ENCODE assay signal across 23 cellular contexts in genomic region chr13:34577051-34577450, GRCh38.
A peak's percentile ranks its signal among the peaks of the same experiment; 100 is the strongest.
DNase-seq lines count a peak whose midpoint lies in the region; ATAC-seq and TF ChIP-seq lines count a peak whose summit lies in the region.
"Had no signal": no experiment of that assay in that cellular context is flagged by ENCODE, and none has a peak within 500 bp of the region (broad histone marks: within the 10 kb centered on the region; RNA-seq: fewer than 3 reads in every experiment).

No MANE protein-coding gene starts in this region.

- no peaks in the 10 kb centered on the region for H3K27me3 Mint-ChIP-seq in activated naive CD8-positive, alpha-beta T cell treated with anti-CD3 and anti-CD28 coated beads for 36 hours
- H3K27me3 Mint-ChIP-seq: activated B cell treated with CpG ODN at 0.5 μM for 24 hours; activated CD4-positive, alpha-beta memory T cell treated with anti-CD3 and anti-CD28 coated beads, Interleukin-2, amount 10 ng/mL, durations not matched to agents 7 days and 5 days; type B pancreatic cell had no signal

- ATAC-seq in GM19328 (IDR thresholded peaks at IDR 0.05; ENCODE audit: unreplicated experiment) = no peak
- ATAC-seq: K562, Panc1 had no signal

- no peak overlapping the region for H3K27ac Mint-ChIP-seq in activated naive CD8-positive, alpha-beta T cell treated with anti-CD3 and anti-CD28 coated beads for 36 hours
- H3K27ac Mint-ChIP-seq: activated B cell treated with CpG ODN at 0.5 μM for 24 hours; activated CD4-positive, alpha-beta memory T cell treated with anti-CD3 and anti-CD28 coated beads, Interleukin-2, amount 10 ng/mL, durations not matched to agents 7 days and 5 days; activated naive CD4-positive, alpha-beta T cell treated with anti-CD3 and anti-CD28 coated beads for 36 hours; type B pancreatic cell had no signal

- H3K4me3 ChIP-seq in astrocyte of the cerebellum (ENCODE audit: low read depth, low read length) = no peak overlapping the region
- H3K4me3 ChIP-seq: K562, stomach had no signal

- in situ Hi-C loops in ACHN (cut with HindIII; ENCODE audit: low pct_ligation_motif_present, low pct_unique_long_range_greater_than_20kb, low sequenced_read_pairs) = no loop called here
- in situ Hi-C loops in astrocyte of the cerebellum (cut with HindIII; ENCODE audit: low sequenced_read_pairs) = no loop called here

- TF ChIP-seq CTCF in astrocyte of the cerebellum (IDR thresholded peaks at IDR 0.05; ENCODE audit: low read depth, low read length, missing control alignments) = no peak

- no peaks in the 10 kb centered on the region for H3K4me1 Mint-ChIP-seq in activated naive CD8-positive, alpha-beta T cell treated with anti-CD3 and anti-CD28 coated beads for 36 hours
- H3K4me1 Mint-ChIP-seq: activated B cell treated with CpG ODN at 0.5 μM for 24 hours; activated CD4-positive, alpha-beta memory T cell treated with anti-CD3 and anti-CD28 coated beads, Interleukin-2, amount 10 ng/mL, durations not matched to agents 7 days and 5 days had no signal

- no peaks in the 10 kb centered on the region for H3K36me3 Mint-ChIP-seq in activated naive CD8-positive, alpha-beta T cell treated with anti-CD3 and anti-CD28 coated beads for 36 hours
- H3K36me3 Mint-ChIP-seq: type B pancreatic cell had no signal

- no peak overlapping the region for H3K4me3 Mint-ChIP-seq in activated naive CD8-positive, alpha-beta T cell treated with anti-CD3 and anti-CD28 coated beads for 36 hours
- H3K4me3 Mint-ChIP-seq: activated B cell treated with CpG ODN at 0.5 μM for 24 hours; activated CD4-positive, alpha-beta memory T cell treated with anti-CD3 and anti-CD28 coated beads, Interleukin-2, amount 10 ng/mL, durations not matched to agents 7 days and 5 days; activated naive CD4-positive, alpha-beta T cell treated with anti-CD3 and anti-CD28 coated beads for 36 hours; type B pancreatic cell had no signal

- DNase-seq in ACHN (peak; percentile 13), HS-5 (ENCODE audit: low read depth) (peak; percentile 13), astrocyte of the cerebellum (ENCODE audit: low read depth) (peak; percentile 4), glomerular visceral epithelial cell (ENCODE audit: extremely low spot score) (peak; percentile 38), ureter (ENCODE audit: low spot score) (no peak), NCI-H2171 treated with DMSO at 0.1 percent for 48 hours (lab: John Stamatoyannopoulos, UW) (no peak)
- no peak for DNase-seq in activated naive CD8-positive, alpha-beta T cell treated with anti-CD3 and anti-CD28 coated beads for 36 hours
- DNase-seq: activated B cell treated with CpG ODN at 0.5 μM for 24 hours; activated CD4-positive, alpha-beta memory T cell treated with anti-CD3 and anti-CD28 coated beads, Interleukin-2, amount 10 ng/mL, durations not matched to agents 7 days and 5 days; activated naive CD4-positive, alpha-beta T cell treated with anti-CD3 and anti-CD28 coated beads for 36 hours; activated T-cell treated with anti-CD3 and anti-CD28 coated beads for 4 hours; Caco-2; kidney glomerular epithelial cell; NCI-H187; NCI-H2227 treated with DMSO at 0.1 percent for 48 hours; occipital lobe; stimulated activated CD4-positive, alpha-beta T cell treated with anti-CD3 and anti-CD28 coated beads, Interleukin-4, amount 100 ng/mL, for 4 hours; stomach; T-helper 9 cell had no signal

- H3K9me3 Mint-ChIP-seq in activated naive CD8-positive, alpha-beta T cell treated with anti-CD3 and anti-CD28 coated beads for 36 hours = no peaks in the 10 kb centered on the region
- H3K9me3 Mint-ChIP-seq: activated B cell treated with CpG ODN at 0.5 μM for 24 hours; activated naive CD4-positive, alpha-beta T cell treated with anti-CD3 and anti-CD28 coated beads for 36 hours; type B pancreatic cell had no signal

Comparison
In these comparisons a context has a peak if more than half of its experiments do, and no peak if none do; other contexts are left out.
1. DNase-seq: peak in ACHN (single experiment), HS-5 (single experiment), astrocyte of the cerebellum (single experiment) and glomerular visceral epithelial cell (single experiment); none in activated naive CD8-positive, alpha-beta T cell treated with anti-CD3 and anti-CD28 coated beads for 36 hours (single experiment), ureter (single experiment) and NCI-H2171 treated with DMSO at 0.1 percent for 48 hours (single experiment).